In genomic region chr2:154704991-154705390, GRCh38 we compare ENCODE assay signal across 28 cellular contexts. TPM values are rescaled to one million over a fixed set of nuclear protein-coding genes. Genes with fewer than 3 reads are reported as not detected.
"Had no signal": no experiment of that assay in that cellular context is flagged by ENCODE, and none has a peak within 500 bp of the region (broad histone marks: within the 10 kb centered on the region; RNA-seq: fewer than 3 reads in every experiment).

No MANE protein-coding gene starts in this region.

- H3K9me3 ChIP-seq: heart left ventricle, prostate gland, right lobe of liver, spleen, thoracic aorta, transverse colon had no signal

- ATAC-seq: esophagus mucosa; heart left ventricle; left lobe of liver; naive thymus-derived CD4-positive, alpha-beta T cell; right lobe of liver; stimulated activated memory B cell treated with anti-CD40 and anti-IgM and Interleukin-4, amounts not matched to agents 10 μg/mL and 1 μg/mL and 100 μg/mL, for 72 hours; stimulated activated naive CD8-positive, alpha-beta T cell treated with anti-CD3 and anti-CD28 coated beads, Interleukin-15, amount 100 ng/mL, for 72 hours had no signal

- H3K9ac ChIP-seq: parathyroid adenoma had no signal

- H3K4me1 ChIP-seq: heart left ventricle, parathyroid adenoma, prostate gland, spleen, transverse colon had no signal

- DNase-seq: effector CD4-positive, alpha-beta T cell; heart left ventricle; hypothalamus; kidney glomerular epithelial cell; mammary epithelial cell; naive thymus-derived CD4-positive, alpha-beta T cell; nephron progenitor cell; right lobe of liver; spleen; stimulated activated CD4-positive, alpha-beta T cell treated with anti-CD3 and anti-CD28 coated beads, Interleukin-15, amount 100 ng/mL, for 24 hours; stimulated activated CD4-positive, alpha-beta T cell treated with anti-CD3 and anti-CD28 coated beads, Interleukin-1b, Interleukin-23, amount 100 ng/mL, for 48 hours; stimulated activated CD4-positive, alpha-beta T cell treated with anti-CD3 and anti-CD28 coated beads, Interleukin-4, amount 100 ng/mL, for 24 hours; stimulated activated naive CD8-positive, alpha-beta T cell treated with anti-CD3 and anti-CD28 coated beads, Interleukin-15, amount 100 ng/mL, for 72 hours; transverse colon had no signal

- H3K4me3 ChIP-seq: coronary artery, heart left ventricle, prostate gland, right lobe of liver, spleen, thoracic aorta, transverse colon had no signal

- H3K27me3 ChIP-seq: right lobe of liver, spleen had no signal

- H3K36me3 ChIP-seq: heart left ventricle, prostate gland, right lobe of liver, spleen, thoracic aorta, transverse colon had no signal

RNA-seq across cellular contexts. Expression of gene KCNJ3, which starts 6.5 kb away (rescaled TPM):
- total RNA-seq: dermis microvascular lymphatic vessel endothelial cell; esophagus mucosa; fibroblast of lung; glomerular endothelial cell; mammary epithelial cell; mesenteric fat pad; mononuclear cell; naive thymus-derived CD4-positive, alpha-beta T cell; omental fat pad; subcutaneous adipose tissue had no signal
